In genomic region chrX:119759333-119759766, GRCh38 we compare ENCODE assay signal across 2 cellular contexts.
TF ChIP-seq lines count a peak whose summit lies in the region.

No MANE protein-coding gene starts in this region.

TF ChIP-seq in IMR-90, 13 proteins besides CTCF, POLR2A, EP300 and RAD21:
- TF ChIP-seq NFE2L2 (IDR thresholded peaks at IDR 0.05; ENCODE audit: low read depth, low read length) (no peak), SMC3 (IDR thresholded peaks at IDR 0.05; ENCODE audit: low read depth, low read length) (no peak), MAZ (IDR thresholded peaks at IDR 0.05; ENCODE audit: borderline replicate concordance, low read depth, low read length) (no peak), MAFK (IDR thresholded peaks at IDR 0.05; ENCODE audit: low read depth, low read length) (no peak), CHD1 (IDR thresholded peaks at IDR 0.05; ENCODE audit: low read depth, low read length) (no peak), USF2 (IDR thresholded peaks at IDR 0.05; ENCODE audit: low read depth, low read length) (no peak), FOS (IDR thresholded peaks at IDR 0.05; ENCODE audit: low read depth, low read length) (no peak), MXI1 (IDR thresholded peaks at IDR 0.05; ENCODE audit: borderline replicate concordance, low read depth, low read length) (no peak), ELK1 (IDR thresholded peaks at IDR 0.05; ENCODE audit: borderline replicate concordance, low read depth, low read length) (no peak), BHLHE40 (IDR thresholded peaks at IDR 0.05; ENCODE audit: low read depth, low read length) (no peak), CEBPB (IDR thresholded peaks at IDR 0.05; ENCODE audit: low read depth, low read length) (no peak), RCOR1 (IDR thresholded peaks at IDR 0.05; ENCODE audit: insufficient replicate concordance, low read length) (no peak), RFX5 (IDR thresholded peaks at IDR 0.05; ENCODE audit: low read depth, low read length) (no peak)

TF ChIP-seq in endothelial cell of umbilical vein, 7 proteins besides CTCF, POLR2A, EP300 and RAD21:
- TF ChIP-seq EZH2 (IDR thresholded peaks at IDR 0.05; ENCODE audit: borderline replicate concordance, low read depth, low read length, severe bottlenecking): no peak
- TF ChIP-seq FOS (IDR thresholded peaks at IDR 0.05; ENCODE audit: borderline replicate concordance, insufficient read depth, low read length): no peak
- no peak for TF ChIP-seq GATA2 (IDR thresholded peaks at IDR 0.05; ENCODE audit: insufficient read depth, insufficient read length, low read depth, low read length)
- TF ChIP-seq MAX (IDR thresholded peaks at IDR 0.05; ENCODE audit: insufficient read depth, insufficient read length): no peak
- TF ChIP-seq POLR2AphosphoS5 (IDR thresholded peaks at IDR 0.05; ENCODE audit: insufficient read depth, low read depth, low read length): no peak
- TF ChIP-seq JUN (IDR thresholded peaks at IDR 0.05; ENCODE audit: borderline replicate concordance, insufficient read depth, insufficient read length, low read depth): no peak
- TF ChIP-seq MYC (IDR thresholded peaks at IDR 0.05; ENCODE audit: low read depth, low read length): no peak
